2 cellular contexts compared by ENCODE assay signal in the genomic region with DNA sequence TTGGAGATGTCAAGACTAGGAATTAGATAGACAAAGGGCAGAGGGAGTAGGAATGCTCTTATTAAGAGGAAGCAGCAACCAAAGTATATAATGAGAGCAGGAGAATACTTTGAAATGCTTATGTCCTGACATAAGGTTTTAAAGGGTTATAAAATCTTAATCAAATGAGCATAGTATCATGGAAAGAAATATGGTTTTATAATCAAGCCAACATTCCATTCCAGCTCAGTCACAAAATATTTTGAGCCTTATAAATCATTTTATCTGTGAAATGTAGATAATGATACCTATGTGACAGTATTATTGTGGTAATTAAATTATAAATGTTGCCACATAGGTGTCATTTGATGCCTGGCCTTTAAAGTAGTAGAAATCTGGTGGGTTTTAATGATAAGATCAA.
A peak's percentile ranks its signal among the peaks of the same experiment; 100 is the strongest.
TF ChIP-seq lines count a peak whose summit lies in the region.

No MANE protein-coding gene starts in this region.

TF ChIP-seq in SK-N-SH treated with all-trans-retinoic acid at 6 μM for 48 hours, 23 proteins besides CTCF, POLR2A, EP300 and RAD21:
- TF ChIP-seq ISL1 (CRISPR knock-in tag; IDR thresholded peaks at IDR 0.05): peak; percentile 82
- TF ChIP-seq, protein P1, sequence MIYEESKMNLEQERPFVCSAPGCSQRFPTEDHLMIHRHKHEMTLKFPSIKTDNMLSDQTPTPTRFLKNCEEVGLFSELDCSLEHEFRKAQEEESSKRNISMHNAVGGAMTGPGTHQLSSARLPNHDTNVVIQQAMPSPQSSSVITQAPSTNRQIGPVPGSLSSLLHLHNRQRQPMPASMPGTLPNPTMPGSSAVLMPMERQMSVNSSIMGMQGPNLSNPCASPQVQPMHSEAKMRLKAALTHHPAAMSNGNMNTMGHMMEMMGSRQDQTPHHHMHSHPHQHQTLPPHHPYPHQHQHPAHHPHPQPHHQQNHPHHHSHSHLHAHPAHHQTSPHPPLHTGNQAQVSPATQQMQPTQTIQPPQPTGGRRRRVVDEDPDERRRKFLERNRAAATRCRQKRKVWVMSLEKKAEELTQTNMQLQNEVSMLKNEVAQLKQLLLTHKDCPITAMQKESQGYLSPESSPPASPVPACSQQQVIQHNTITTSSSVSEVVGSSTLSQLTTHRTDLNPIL (CRISPR knock-in tag; IDR thresholded peaks at IDR 0.05; ENCODE audit: low read depth): peak; percentile 89
- TF ChIP-seq OSR1 (CRISPR knock-in tag; IDR thresholded peaks at IDR 0.05): no peak
- TF ChIP-seq, protein P2, sequence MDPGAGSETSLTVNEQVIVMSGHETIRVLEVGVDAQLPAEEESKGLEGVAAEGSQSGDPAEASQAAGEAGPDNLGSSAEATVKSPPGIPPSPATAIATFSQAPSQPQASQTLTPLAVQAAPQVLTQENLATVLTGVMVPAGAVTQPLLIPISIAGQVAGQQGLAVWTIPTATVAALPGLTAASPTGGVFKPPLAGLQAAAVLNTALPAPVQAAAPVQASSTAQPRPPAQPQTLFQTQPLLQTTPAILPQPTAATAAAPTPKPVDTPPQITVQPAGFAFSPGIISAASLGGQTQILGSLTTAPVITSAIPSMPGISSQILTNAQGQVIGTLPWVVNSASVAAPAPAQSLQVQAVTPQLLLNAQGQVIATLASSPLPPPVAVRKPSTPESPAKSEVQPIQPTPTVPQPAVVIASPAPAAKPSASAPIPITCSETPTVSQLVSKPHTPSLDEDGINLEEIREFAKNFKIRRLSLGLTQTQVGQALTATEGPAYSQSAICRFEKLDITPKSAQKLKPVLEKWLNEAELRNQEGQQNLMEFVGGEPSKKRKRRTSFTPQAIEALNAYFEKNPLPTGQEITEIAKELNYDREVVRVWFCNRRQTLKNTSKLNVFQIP (CRISPR knock-in tag; IDR thresholded peaks at IDR 0.05; ENCODE audit: borderline replicate concordance, low read depth): no peak

TF ChIP-seq in SK-N-SH, 30 proteins besides CTCF, POLR2A, EP300 and RAD21:
- TF ChIP-seq USF1 (IDR thresholded peaks at IDR 0.05; ENCODE audit: borderline replicate concordance, low read depth) (no peak), SIN3A (IDR thresholded peaks at IDR 0.05; ENCODE audit: borderline replicate concordance, low read depth, low read length) (no peak), FOSL2 (IDR thresholded peaks at IDR 0.05; ENCODE audit: borderline replicate concordance, low read depth) (no peak), MEF2A (IDR thresholded peaks at IDR 0.05; ENCODE audit: borderline replicate concordance, low read depth) (no peak), FOXM1 (IDR thresholded peaks at IDR 0.05; ENCODE audit: low read depth) (no peak), YY1 (IDR thresholded peaks at IDR 0.05; ENCODE audit: low read depth) (no peak), RCOR1 (IDR thresholded peaks at IDR 0.05; ENCODE audit: low read length) (no peak), POLR2AphosphoS5 (IDR thresholded peaks at IDR 0.05; ENCODE audit: low read depth, low read length) (no peak), CHD2 (IDR thresholded peaks at IDR 0.05; ENCODE audit: low read length, partially characterized antibody) (no peak), MXI1 (IDR thresholded peaks at IDR 0.05; ENCODE audit: low read depth, low read length) (no peak), TAF1 (IDR thresholded peaks at IDR 0.05; ENCODE audit: borderline replicate concordance, low read depth, low read length) (no peak), ZBTB33 (IDR thresholded peaks at IDR 0.05; ENCODE audit: borderline replicate concordance, low read depth) (no peak), NFIC (IDR thresholded peaks at IDR 0.05; ENCODE audit: borderline replicate concordance) (no peak), TEAD4 (IDR thresholded peaks at IDR 0.05; ENCODE audit: borderline replicate concordance, insufficient read depth) (no peak)
- TF ChIP-seq, protein P3, sequence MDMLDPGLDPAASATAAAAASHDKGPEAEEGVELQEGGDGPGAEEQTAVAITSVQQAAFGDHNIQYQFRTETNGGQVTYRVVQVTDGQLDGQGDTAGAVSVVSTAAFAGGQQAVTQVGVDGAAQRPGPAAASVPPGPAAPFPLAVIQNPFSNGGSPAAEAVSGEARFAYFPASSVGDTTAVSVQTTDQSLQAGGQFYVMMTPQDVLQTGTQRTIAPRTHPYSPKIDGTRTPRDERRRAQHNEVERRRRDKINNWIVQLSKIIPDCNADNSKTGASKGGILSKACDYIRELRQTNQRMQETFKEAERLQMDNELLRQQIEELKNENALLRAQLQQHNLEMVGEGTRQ (IDR thresholded peaks at IDR 0.05; ENCODE audit: borderline replicate concordance, low read depth, low read length): no peak
- TF ChIP-seq, protein P4, sequence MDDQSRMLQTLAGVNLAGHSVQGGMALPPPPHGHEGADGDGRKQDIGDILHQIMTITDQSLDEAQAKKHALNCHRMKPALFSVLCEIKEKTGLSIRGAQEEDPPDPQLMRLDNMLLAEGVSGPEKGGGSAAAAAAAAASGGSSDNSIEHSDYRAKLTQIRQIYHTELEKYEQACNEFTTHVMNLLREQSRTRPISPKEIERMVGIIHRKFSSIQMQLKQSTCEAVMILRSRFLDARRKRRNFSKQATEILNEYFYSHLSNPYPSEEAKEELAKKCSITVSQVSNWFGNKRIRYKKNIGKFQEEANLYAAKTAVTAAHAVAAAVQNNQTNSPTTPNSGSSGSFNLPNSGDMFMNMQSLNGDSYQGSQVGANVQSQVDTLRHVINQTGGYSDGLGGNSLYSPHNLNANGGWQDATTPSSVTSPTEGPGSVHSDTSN (IDR thresholded peaks at IDR 0.05): no peak
- TF ChIP-seq, protein P5, sequence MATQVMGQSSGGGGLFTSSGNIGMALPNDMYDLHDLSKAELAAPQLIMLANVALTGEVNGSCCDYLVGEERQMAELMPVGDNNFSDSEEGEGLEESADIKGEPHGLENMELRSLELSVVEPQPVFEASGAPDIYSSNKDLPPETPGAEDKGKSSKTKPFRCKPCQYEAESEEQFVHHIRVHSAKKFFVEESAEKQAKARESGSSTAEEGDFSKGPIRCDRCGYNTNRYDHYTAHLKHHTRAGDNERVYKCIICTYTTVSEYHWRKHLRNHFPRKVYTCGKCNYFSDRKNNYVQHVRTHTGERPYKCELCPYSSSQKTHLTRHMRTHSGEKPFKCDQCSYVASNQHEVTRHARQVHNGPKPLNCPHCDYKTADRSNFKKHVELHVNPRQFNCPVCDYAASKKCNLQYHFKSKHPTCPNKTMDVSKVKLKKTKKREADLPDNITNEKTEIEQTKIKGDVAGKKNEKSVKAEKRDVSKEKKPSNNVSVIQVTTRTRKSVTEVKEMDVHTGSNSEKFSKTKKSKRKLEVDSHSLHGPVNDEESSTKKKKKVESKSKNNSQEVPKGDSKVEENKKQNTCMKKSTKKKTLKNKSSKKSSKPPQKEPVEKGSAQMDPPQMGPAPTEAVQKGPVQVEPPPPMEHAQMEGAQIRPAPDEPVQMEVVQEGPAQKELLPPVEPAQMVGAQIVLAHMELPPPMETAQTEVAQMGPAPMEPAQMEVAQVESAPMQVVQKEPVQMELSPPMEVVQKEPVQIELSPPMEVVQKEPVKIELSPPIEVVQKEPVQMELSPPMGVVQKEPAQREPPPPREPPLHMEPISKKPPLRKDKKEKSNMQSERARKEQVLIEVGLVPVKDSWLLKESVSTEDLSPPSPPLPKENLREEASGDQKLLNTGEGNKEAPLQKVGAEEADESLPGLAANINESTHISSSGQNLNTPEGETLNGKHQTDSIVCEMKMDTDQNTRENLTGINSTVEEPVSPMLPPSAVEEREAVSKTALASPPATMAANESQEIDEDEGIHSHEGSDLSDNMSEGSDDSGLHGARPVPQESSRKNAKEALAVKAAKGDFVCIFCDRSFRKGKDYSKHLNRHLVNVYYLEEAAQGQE (IDR thresholded peaks at IDR 0.05; ENCODE audit: low read depth, low read length): no peak
- TF ChIP-seq, protein P6, sequence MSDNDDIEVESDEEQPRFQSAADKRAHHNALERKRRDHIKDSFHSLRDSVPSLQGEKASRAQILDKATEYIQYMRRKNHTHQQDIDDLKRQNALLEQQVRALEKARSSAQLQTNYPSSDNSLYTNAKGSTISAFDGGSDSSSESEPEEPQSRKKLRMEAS (IDR thresholded peaks at IDR 0.05; ENCODE audit: low read depth): no peak
